Comparison of ENCODE assay signal across 18 cellular contexts in genomic region chr5:138784590-138784989, GRCh38.
"Had no signal": no experiment of that assay in that cellular context is flagged by ENCODE, and none has a peak within 500 bp of the region (broad histone marks: within the 10 kb centered on the region; RNA-seq: fewer than 3 reads in every experiment).

No MANE protein-coding gene starts in this region.

- H3K9me3 ChIP-seq: thyroid gland, uterus had no signal

- H3K4me3 Mint-ChIP-seq: neural crest cell; stimulated activated effector memory CD8-positive, alpha-beta T cell treated with anti-CD3 and anti-CD28 coated beads, Interleukin-12 subunit alpha, Interleukin-12 subunit beta, amount 100 ng/mL, for 72 hours; T-cell had no signal

- H3K4me3 ChIP-seq: hepatocyte, thyroid gland, uterus had no signal

- FAIRE-seq: bronchial epithelial cell, colon, small intestine had no signal

- H2AFZ ChIP-seq: hepatocyte, parathyroid adenoma had no signal

- H3K27ac ChIP-seq: hepatocyte, parathyroid adenoma, thyroid gland, uterus, WERI-Rb-1 had no signal

- H3K4me2 ChIP-seq: hepatocyte had no signal

- ATAC-seq: stimulated activated effector memory CD8-positive, alpha-beta T cell treated with anti-CD3 and anti-CD28 coated beads, Interleukin-12 subunit alpha, Interleukin-12 subunit beta, amount 100 ng/mL, for 72 hours; T-cell had no signal

- H3K27ac Mint-ChIP-seq: stimulated activated effector memory CD8-positive, alpha-beta T cell treated with anti-CD3 and anti-CD28 coated beads, Interleukin-12 subunit alpha, Interleukin-12 subunit beta, amount 100 ng/mL, for 72 hours; T-cell had no signal

- H3K9me3 Mint-ChIP-seq: neural crest cell; stimulated activated effector memory CD8-positive, alpha-beta T cell treated with anti-CD3 and anti-CD28 coated beads, Interleukin-12 subunit alpha, Interleukin-12 subunit beta, amount 100 ng/mL, for 72 hours; T-cell had no signal

- DNase-seq: activated CD4-positive, alpha-beta T cell treated with anti-CD3 and anti-CD28 coated beads for 4 hours; activated naive CD4-positive, alpha-beta T cell treated with anti-CD3 and anti-CD28 coated beads, Interleukin-2, amount 50 U/mL, for 16 hours; activated T-cell treated with anti-CD3 and anti-CD28 coated beads, Interleukin-2, amount 50 U/mL, for 1 hour; amniotic stem cell; kidney glomerular epithelial cell; retina; small intestine; T-cell; T1000; thyroid gland; uterus; WERI-Rb-1 had no signal

- H3K27me3 ChIP-seq: hepatocyte, thyroid gland, uterus had no signal

- H3K4me1 ChIP-seq: uterus had no signal

- H3K36me3 ChIP-seq: uterus had no signal
